Comparison of ENCODE assay signal across 1 cellular context in the genomic region with DNA sequence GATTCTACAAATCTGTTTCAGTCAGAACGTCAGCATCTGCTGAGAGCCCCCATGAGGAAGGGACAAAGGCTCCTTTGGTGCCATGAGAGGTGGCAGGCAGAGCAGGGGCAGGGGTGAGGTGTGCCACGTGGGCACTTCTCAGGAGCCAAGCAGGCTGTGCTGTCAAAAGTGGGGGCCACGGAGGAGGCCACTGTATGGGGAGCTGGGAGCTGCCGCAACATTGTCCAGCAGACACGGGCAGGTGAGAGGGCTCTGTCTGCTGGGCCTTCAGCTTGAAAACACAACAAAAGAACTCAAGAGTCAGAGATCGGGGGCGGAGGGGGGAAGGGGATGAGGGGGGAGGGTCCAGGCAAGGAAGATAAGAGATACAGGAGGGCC.
TF ChIP-seq lines count a peak whose summit lies in the region.

No MANE protein-coding gene starts in this region.

TF ChIP-seq in HepG2, 621 proteins besides CTCF, POLR2A, EP300 and RAD21 (continued from another document and continues in another):
- TF ChIP-seq, protein P1, sequence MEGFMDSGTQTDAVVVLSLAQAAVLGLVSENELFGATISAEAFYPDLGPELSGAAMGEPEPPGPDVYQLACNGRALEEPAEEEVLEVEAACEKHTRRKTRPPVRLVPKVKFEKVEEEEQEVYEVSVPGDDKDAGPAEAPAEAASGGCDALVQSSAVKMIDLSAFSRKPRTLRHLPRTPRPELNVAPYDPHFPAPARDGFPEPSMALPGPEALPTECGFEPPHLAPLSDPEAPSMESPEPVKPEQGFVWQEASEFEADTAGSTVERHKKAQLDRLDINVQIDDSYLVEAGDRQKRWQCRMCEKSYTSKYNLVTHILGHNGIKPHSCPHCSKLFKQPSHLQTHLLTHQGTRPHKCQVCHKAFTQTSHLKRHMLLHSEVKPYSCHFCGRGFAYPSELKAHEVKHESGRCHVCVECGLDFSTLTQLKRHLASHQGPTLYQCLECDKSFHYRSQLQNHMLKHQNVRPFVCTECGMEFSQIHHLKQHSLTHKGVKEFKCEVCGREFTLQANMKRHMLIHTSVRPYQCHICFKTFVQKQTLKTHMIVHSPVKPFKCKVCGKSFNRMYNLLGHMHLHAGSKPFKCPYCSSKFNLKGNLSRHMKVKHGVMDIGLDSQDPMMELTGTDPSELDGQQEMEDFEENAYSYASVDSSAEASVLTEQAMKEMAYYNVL (CRISPR knock-in tag; IDR thresholded peaks at IDR 0.05; ENCODE audit: borderline replicate concordance), result 0 out of 2 replicates have a peak, but pooled peaks have one; percentile 8
- TF ChIP-seq ZNF33B (CRISPR knock-in tag; IDR thresholded peaks at IDR 0.05) (no peak; the same call in 1 of the 2 replicates), MTF1 (CRISPR knock-in tag; IDR thresholded peaks at IDR 0.05) (no peak), FOXO1 (CRISPR knock-in tag; IDR thresholded peaks at IDR 0.05) (peak; percentile 54; the same call in 1 of the 2 replicates), HDAC1 (CRISPR knock-in tag; IDR thresholded peaks at IDR 0.05) (no peak), ARID2 (CRISPR knock-in tag; IDR thresholded peaks at IDR 0.05; ENCODE audit: borderline replicate concordance) (no peak), SP4 (CRISPR knock-in tag; IDR thresholded peaks at IDR 0.05) (peak; percentile 74), SRF (IDR thresholded peaks at IDR 0.05; ENCODE audit: low read depth, low read length) (no peak), TBX2 (CRISPR knock-in tag; IDR thresholded peaks at IDR 0.05; ENCODE audit: borderline replicate concordance) (0 out of 2 replicates have a peak, but pooled peaks have one; percentile 25), ZMYM3 (CRISPR knock-in tag; IDR thresholded peaks at IDR 0.05) (peak; percentile 37; the same call in 1 of the 2 replicates), BORCS8-MEF2B (CRISPR knock-in tag; IDR thresholded peaks at IDR 0.05) (peak; percentile 66; the same call in 1 of the 2 replicates), HOXA3 (CRISPR knock-in tag; IDR thresholded peaks at IDR 0.05) (peak; percentile 49), ZNF292 (CRISPR knock-in tag; IDR thresholded peaks at IDR 0.05; ENCODE audit: borderline replicate concordance, low read depth) (peak; percentile 76; the same call in 1 of the 2 replicates), NAIF1 (CRISPR knock-in tag; IDR thresholded peaks at IDR 0.05; ENCODE audit: borderline replicate concordance) (no peak), ZNF546 (CRISPR knock-in tag; conservative IDR thresholded peaks at IDR 0.05) (peak; percentile 82; the same call in 1 of the 2 replicates), ARNTL (CRISPR knock-in tag; IDR thresholded peaks at IDR 0.05) (0 out of 2 replicates have a peak, but pooled peaks have one; percentile 23), ZNF263 (CRISPR knock-in tag; IDR thresholded peaks at IDR 0.05) (no peak), SUZ12 (IDR thresholded peaks at IDR 0.05; ENCODE audit: low read depth, low read length) (no peak), POLR2G (IDR thresholded peaks at IDR 0.05; ENCODE audit: low read depth, low read length) (peak; percentile 76), ISX (CRISPR knock-in tag; conservative IDR thresholded peaks at IDR 0.05) (no peak), ZBTB7B (CRISPR knock-in tag; IDR thresholded peaks at IDR 0.05) (no peak), BRD4 (CRISPR knock-in tag; IDR thresholded peaks at IDR 0.05) (0 out of 2 replicates have a peak, but pooled peaks have one; percentile 54), ZMYM2 (CRISPR knock-in tag; IDR thresholded peaks at IDR 0.05) (0 out of 2 replicates have a peak, but pooled peaks have one; percentile 21), ZNF7 (CRISPR knock-in tag; IDR thresholded peaks at IDR 0.05) (no peak), RFX1 (IDR thresholded peaks at IDR 0.05) (no peak), MXI1 (IDR thresholded peaks at IDR 0.05; ENCODE audit: borderline replicate concordance, low read depth, low read length) (peak; percentile 51; the same call in 1 of the 3 replicates), KDM2A (CRISPR knock-in tag; IDR thresholded peaks at IDR 0.05; ENCODE audit: borderline replicate concordance, low read depth) (peak; percentile 50; the same call in 1 of the 2 replicates), ZNF556 (CRISPR knock-in tag; IDR thresholded peaks at IDR 0.05; ENCODE audit: borderline replicate concordance) (peak; percentile 31; the same call in 1 of the 2 replicates), BCL6 (CRISPR knock-in tag; IDR thresholded peaks at IDR 0.05) (0 out of 2 replicates have a peak, but pooled peaks have one; percentile 13), CENPX (CRISPR knock-in tag; IDR thresholded peaks at IDR 0.05) (no peak), AHR (CRISPR knock-in tag; IDR thresholded peaks at IDR 0.05) (0 out of 2 replicates have a peak, but pooled peaks have one; percentile 49), ZNF296 (CRISPR knock-in tag; conservative IDR thresholded peaks at IDR 0.05) (no peak), ZFP82 (CRISPR knock-in tag; IDR thresholded peaks at IDR 0.05; ENCODE audit: borderline replicate concordance) (no peak)
- TF ChIP-seq, protein P2, sequence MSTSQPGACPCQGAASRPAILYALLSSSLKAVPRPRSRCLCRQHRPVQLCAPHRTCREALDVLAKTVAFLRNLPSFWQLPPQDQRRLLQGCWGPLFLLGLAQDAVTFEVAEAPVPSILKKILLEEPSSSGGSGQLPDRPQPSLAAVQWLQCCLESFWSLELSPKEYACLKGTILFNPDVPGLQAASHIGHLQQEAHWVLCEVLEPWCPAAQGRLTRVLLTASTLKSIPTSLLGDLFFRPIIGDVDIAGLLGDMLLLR (CRISPR knock-in tag; IDR thresholded peaks at IDR 0.05), result no peak
- TF ChIP-seq, protein P3, sequence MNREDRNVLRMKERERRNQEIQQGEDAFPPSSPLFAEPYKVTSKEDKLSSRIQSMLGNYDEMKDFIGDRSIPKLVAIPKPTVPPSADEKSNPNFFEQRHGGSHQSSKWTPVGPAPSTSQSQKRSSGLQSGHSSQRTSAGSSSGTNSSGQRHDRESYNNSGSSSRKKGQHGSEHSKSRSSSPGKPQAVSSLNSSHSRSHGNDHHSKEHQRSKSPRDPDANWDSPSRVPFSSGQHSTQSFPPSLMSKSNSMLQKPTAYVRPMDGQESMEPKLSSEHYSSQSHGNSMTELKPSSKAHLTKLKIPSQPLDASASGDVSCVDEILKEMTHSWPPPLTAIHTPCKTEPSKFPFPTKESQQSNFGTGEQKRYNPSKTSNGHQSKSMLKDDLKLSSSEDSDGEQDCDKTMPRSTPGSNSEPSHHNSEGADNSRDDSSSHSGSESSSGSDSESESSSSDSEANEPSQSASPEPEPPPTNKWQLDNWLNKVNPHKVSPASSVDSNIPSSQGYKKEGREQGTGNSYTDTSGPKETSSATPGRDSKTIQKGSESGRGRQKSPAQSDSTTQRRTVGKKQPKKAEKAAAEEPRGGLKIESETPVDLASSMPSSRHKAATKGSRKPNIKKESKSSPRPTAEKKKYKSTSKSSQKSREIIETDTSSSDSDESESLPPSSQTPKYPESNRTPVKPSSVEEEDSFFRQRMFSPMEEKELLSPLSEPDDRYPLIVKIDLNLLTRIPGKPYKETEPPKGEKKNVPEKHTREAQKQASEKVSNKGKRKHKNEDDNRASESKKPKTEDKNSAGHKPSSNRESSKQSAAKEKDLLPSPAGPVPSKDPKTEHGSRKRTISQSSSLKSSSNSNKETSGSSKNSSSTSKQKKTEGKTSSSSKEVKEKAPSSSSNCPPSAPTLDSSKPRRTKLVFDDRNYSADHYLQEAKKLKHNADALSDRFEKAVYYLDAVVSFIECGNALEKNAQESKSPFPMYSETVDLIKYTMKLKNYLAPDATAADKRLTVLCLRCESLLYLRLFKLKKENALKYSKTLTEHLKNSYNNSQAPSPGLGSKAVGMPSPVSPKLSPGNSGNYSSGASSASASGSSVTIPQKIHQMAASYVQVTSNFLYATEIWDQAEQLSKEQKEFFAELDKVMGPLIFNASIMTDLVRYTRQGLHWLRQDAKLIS (CRISPR knock-in tag; IDR thresholded peaks at IDR 0.05), result no peak
- TF ChIP-seq, protein P4, sequence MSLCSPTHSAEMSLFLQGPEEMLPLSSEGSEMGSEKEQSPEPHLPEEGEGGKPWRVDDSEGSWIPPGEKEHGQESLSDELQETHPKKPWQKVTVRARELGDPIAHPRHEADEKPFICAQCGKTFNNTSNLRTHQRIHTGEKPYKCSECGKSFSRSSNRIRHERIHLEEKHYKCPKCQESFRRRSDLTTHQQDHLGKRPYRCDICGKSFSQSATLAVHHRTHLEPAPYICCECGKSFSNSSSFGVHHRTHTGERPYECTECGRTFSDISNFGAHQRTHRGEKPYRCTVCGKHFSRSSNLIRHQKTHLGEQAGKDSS (CRISPR knock-in tag; IDR thresholded peaks at IDR 0.05; ENCODE audit: borderline replicate concordance, low read depth), result peak; percentile 58; the same call in 1 of the 2 replicates
- TF ChIP-seq, protein P5, sequence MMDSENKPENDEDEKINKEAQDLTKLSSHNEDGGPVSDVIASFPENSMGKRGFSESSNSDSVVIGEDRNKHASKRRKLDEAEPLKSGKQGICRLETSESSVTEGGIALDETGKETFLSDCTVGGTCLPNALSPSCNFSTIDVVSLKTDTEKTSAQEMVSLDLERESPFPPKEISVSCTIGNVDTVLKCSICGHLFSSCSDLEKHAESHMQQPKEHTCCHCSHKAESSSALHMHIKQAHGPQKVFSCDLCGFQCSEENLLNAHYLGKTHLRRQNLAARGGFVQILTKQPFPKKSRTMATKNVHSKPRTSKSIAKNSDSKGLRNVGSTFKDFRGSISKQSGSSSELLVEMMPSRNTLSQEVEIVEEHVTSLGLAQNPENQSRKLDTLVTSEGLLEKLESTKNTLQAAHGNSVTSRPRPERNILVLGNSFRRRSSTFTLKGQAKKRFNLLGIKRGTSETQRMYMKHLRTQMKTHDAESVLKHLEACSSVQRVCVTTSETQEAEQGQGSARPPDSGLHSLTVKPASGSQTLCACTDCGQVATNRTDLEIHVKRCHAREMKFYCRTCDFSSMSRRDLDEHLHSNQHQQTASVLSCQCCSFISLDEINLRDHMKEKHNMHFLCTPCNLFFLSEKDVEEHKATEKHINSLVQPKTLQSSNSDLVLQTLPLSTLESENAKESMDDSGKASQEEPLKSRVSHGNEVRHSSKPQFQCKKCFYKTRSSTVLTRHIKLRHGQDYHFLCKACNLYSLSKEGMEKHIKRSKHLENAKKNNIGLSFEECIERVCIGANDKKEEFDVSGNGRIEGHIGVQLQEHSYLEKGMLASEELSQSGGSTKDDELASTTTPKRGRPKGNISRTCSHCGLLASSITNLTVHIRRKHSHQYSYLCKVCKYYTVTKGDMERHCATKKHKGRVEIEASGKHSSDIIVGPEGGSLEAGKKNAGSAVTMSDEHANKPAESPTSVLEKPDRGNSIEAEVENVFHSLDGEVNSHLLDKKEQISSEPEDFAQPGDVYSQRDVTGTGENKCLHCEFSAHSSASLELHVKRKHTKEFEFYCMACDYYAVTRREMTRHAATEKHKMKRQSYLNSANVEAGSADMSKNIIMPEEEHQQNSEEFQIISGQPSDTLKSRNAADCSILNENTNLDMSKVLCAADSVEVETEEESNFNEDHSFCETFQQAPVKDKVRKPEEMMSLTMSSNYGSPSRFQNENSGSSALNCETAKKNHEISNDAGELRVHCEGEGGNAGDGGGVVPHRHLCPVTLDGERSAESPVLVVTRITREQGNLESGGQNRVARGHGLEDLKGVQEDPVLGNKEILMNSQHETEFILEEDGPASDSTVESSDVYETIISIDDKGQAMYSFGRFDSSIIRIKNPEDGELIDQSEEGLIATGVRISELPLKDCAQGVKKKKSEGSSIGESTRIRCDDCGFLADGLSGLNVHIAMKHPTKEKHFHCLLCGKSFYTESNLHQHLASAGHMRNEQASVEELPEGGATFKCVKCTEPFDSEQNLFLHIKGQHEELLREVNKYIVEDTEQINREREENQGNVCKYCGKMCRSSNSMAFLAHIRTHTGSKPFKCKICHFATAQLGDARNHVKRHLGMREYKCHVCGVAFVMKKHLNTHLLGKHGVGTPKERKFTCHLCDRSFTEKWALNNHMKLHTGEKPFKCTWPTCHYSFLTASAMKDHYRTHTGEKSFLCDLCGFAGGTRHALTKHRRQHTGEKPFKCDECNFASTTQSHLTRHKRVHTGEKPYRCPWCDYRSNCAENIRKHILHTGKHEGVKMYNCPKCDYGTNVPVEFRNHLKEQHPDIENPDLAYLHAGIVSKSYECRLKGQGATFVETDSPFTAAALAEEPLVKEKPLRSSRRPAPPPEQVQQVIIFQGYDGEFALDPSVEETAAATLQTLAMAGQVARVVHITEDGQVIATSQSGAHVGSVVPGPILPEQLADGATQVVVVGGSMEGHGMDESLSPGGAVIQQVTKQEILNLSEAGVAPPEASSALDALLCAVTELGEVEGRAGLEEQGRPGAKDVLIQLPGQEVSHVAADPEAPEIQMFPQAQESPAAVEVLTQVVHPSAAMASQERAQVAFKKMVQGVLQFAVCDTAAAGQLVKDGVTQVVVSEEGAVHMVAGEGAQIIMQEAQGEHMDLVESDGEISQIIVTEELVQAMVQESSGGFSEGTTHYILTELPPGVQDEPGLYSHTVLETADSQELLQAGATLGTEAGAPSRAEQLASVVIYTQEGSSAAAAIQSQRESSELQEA (CRISPR knock-in tag; IDR thresholded peaks at IDR 0.05; ENCODE audit: not compliant biosample characterization), result peak; percentile 35
- TF ChIP-seq, protein P6, sequence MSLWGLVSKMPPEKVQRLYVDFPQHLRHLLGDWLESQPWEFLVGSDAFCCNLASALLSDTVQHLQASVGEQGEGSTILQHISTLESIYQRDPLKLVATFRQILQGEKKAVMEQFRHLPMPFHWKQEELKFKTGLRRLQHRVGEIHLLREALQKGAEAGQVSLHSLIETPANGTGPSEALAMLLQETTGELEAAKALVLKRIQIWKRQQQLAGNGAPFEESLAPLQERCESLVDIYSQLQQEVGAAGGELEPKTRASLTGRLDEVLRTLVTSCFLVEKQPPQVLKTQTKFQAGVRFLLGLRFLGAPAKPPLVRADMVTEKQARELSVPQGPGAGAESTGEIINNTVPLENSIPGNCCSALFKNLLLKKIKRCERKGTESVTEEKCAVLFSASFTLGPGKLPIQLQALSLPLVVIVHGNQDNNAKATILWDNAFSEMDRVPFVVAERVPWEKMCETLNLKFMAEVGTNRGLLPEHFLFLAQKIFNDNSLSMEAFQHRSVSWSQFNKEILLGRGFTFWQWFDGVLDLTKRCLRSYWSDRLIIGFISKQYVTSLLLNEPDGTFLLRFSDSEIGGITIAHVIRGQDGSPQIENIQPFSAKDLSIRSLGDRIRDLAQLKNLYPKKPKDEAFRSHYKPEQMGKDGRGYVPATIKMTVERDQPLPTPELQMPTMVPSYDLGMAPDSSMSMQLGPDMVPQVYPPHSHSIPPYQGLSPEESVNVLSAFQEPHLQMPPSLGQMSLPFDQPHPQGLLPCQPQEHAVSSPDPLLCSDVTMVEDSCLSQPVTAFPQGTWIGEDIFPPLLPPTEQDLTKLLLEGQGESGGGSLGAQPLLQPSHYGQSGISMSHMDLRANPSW (CRISPR knock-in tag; IDR thresholded peaks at IDR 0.05; ENCODE audit: borderline replicate concordance), result no peak
- TF ChIP-seq, protein P7, sequence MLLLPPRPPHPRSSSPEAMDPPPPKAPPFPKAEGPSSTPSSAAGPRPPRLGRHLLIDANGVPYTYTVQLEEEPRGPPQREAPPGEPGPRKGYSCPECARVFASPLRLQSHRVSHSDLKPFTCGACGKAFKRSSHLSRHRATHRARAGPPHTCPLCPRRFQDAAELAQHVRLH (CRISPR knock-in tag; IDR thresholded peaks at IDR 0.05; ENCODE audit: borderline replicate concordance, low read depth), result peak; percentile 74; the same call in 1 of the 2 replicates
- TF ChIP-seq, protein P8, sequence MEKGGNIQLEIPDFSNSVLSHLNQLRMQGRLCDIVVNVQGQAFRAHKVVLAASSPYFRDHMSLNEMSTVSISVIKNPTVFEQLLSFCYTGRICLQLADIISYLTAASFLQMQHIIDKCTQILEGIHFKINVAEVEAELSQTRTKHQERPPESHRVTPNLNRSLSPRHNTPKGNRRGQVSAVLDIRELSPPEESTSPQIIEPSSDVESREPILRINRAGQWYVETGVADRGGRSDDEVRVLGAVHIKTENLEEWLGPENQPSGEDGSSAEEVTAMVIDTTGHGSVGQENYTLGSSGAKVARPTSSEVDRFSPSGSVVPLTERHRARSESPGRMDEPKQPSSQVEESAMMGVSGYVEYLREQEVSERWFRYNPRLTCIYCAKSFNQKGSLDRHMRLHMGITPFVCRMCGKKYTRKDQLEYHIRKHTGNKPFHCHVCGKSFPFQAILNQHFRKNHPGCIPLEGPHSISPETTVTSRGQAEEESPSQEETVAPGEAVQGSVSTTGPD (CRISPR knock-in tag; IDR thresholded peaks at IDR 0.05), result no peak
